11 cellular contexts compared by ENCODE assay signal in the genomic region with DNA sequence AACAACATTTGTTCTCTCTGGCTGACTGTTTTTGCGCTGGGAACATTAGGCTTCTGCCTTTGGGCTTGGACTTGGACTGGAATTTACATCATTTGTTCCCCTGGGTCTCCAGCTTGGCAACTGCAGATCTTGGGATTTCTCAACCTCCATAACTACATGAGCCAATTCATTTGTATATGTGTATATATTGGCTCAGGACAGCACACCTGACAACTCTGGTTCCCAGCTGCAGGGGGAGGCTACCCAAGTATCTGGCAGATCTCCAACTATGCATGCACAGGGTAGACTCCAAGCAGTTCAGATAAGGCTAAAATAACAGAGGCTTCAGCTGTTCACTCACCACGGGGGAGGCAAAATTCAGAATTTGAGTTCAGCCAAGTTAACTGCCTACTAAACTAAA. TPM values are rescaled to one million over a fixed set of nuclear protein-coding genes. Genes with fewer than 3 reads are reported as not detected.
A peak's percentile ranks its signal among the peaks of the same experiment; 100 is the strongest.
DNase-seq lines count a peak whose midpoint lies in the region; ATAC-seq, FAIRE-seq and TF ChIP-seq lines count a peak whose summit lies in the region.
"Had no signal": no experiment of that assay in that cellular context is flagged by ENCODE, and none has a peak within 500 bp of the region (broad histone marks: within the 10 kb centered on the region; RNA-seq: fewer than 3 reads in every experiment).

No MANE protein-coding gene starts in this region.

- intact Hi-C loops in activated T-helper 1 cell treated with anti-CD3 and anti-CD28 coated beads, Interleukin-12 subunit alpha, Interleukin-12 subunit beta, Interleukin-2, Interleukin-4 antibody, amounts not matched to agents 30 ng/mL and 10 ng/mL and 1 ng/mL, durations not matched to agents 14 hours and 24 hours and 36 hours (cut with micrococcal nuclease), result no loop called here

- DNase-seq in EH (ENCODE audit: low read depth), result peak; percentile 22
- peak; percentile 57 for DNase-seq in RCC 7860 (ENCODE audit: low spot score)
- peak; percentile 95 for DNase-seq in fibroblast of gingiva (ENCODE audit: low read depth)
- DNase-seq in osteoblast (ENCODE audit: insufficient read length, low spot score, missing footprints), result peak; percentile 50
- no peak for DNase-seq in activated gamma-delta T cell (lab: John Stamatoyannopoulos, UW)
- no peak for DNase-seq in activated T-helper 1 cell treated with anti-CD3 and anti-CD28 coated beads, Interleukin-12 subunit alpha, Interleukin-12 subunit beta, Interleukin-2, Interleukin-4 antibody, amounts not matched to agents 30 ng/mL and 10 ng/mL and 1 ng/mL, durations not matched to agents 14 hours and 24 hours and 36 hours (ENCODE audit: low spot score)
- DNase-seq: effector memory CD8-positive, alpha-beta T cell; EL; natural killer cell had no signal

- no peak overlapping the region for H2AFZ ChIP-seq in osteoblast (ENCODE audit: low read length)

- H3K4me3 Mint-ChIP-seq in activated T-helper 1 cell treated with anti-CD3 and anti-CD28 coated beads, Interleukin-12 subunit alpha, Interleukin-12 subunit beta, Interleukin-2, Interleukin-4 antibody, amounts not matched to agents 30 ng/mL and 10 ng/mL and 1 ng/mL, durations not matched to agents 14 hours and 24 hours and 36 hours, result no peak overlapping the region
- H3K4me3 Mint-ChIP-seq: effector memory CD8-positive, alpha-beta T cell; natural killer cell had no signal

- no peaks in the 10 kb centered on the region for H3K9me3 ChIP-seq in osteoblast (ENCODE audit: low read depth, low read length)

- ATAC-seq in GM19395 (IDR thresholded peaks at IDR 0.05; ENCODE audit: unreplicated experiment), result no peak
- ATAC-seq in HG02610 (IDR thresholded peaks at IDR 0.05; ENCODE audit: unreplicated experiment), result no peak
- ATAC-seq: effector memory CD8-positive, alpha-beta T cell; natural killer cell had no signal

- peaks cover 1% of the 10 kb centered on the region for H3K27me3 Mint-ChIP-seq in activated T-helper 1 cell treated with anti-CD3 and anti-CD28 coated beads, Interleukin-12 subunit alpha, Interleukin-12 subunit beta, Interleukin-2, Interleukin-4 antibody, amounts not matched to agents 30 ng/mL and 10 ng/mL and 1 ng/mL, durations not matched to agents 14 hours and 24 hours and 36 hours (ENCODE audit: insufficient read depth)

- H3K4me1 Mint-ChIP-seq in activated T-helper 1 cell treated with anti-CD3 and anti-CD28 coated beads, Interleukin-12 subunit alpha, Interleukin-12 subunit beta, Interleukin-2, Interleukin-4 antibody, amounts not matched to agents 30 ng/mL and 10 ng/mL and 1 ng/mL, durations not matched to agents 14 hours and 24 hours and 36 hours (ENCODE audit: low read depth), result peaks cover 25% of the 10 kb centered on the region
- H3K4me1 Mint-ChIP-seq: natural killer cell had no signal

- TF ChIP-seq CTCF in osteoblast (IDR thresholded peaks at IDR 0.05; ENCODE audit: extremely low read depth, low read depth, low read length), result no peak

- peaks cover 38% of the 10 kb centered on the region for H3K4me1 ChIP-seq in osteoblast (ENCODE audit: insufficient read depth, low read length)

- peaks cover 5% of the 10 kb centered on the region for H3K9me3 Mint-ChIP-seq in activated T-helper 1 cell treated with anti-CD3 and anti-CD28 coated beads, Interleukin-12 subunit alpha, Interleukin-12 subunit beta, Interleukin-2, Interleukin-4 antibody, amounts not matched to agents 30 ng/mL and 10 ng/mL and 1 ng/mL, durations not matched to agents 14 hours and 24 hours and 36 hours
- H3K9me3 Mint-ChIP-seq: effector memory CD8-positive, alpha-beta T cell; natural killer cell had no signal

- no peaks in the 10 kb centered on the region for H3K27me3 ChIP-seq in osteoblast (ENCODE audit: insufficient read depth, low read length)

- H3K27ac Mint-ChIP-seq in activated T-helper 1 cell treated with anti-CD3 and anti-CD28 coated beads, Interleukin-12 subunit alpha, Interleukin-12 subunit beta, Interleukin-2, Interleukin-4 antibody, amounts not matched to agents 30 ng/mL and 10 ng/mL and 1 ng/mL, durations not matched to agents 14 hours and 24 hours and 36 hours, result no peak overlapping the region
- H3K27ac Mint-ChIP-seq: effector memory CD8-positive, alpha-beta T cell; natural killer cell had no signal

- H3K36me3 ChIP-seq in osteoblast (ENCODE audit: insufficient read depth, low read length), result no peaks in the 10 kb centered on the region

- H3K36me3 Mint-ChIP-seq in activated T-helper 1 cell treated with anti-CD3 and anti-CD28 coated beads, Interleukin-12 subunit alpha, Interleukin-12 subunit beta, Interleukin-2, Interleukin-4 antibody, amounts not matched to agents 30 ng/mL and 10 ng/mL and 1 ng/mL, durations not matched to agents 14 hours and 24 hours and 36 hours (ENCODE audit: low read depth), result no peaks in the 10 kb centered on the region
- H3K36me3 Mint-ChIP-seq: natural killer cell had no signal

- no peaks in the 10 kb centered on the region for H4K20me1 ChIP-seq in osteoblast (ENCODE audit: insufficient read depth, low read length)

- no peak for FAIRE-seq in RCC 7860 (lab: Jason Lieb, UNC)

- no peak overlapping the region for H3K4me3 ChIP-seq in osteoblast (ENCODE audit: insufficient read depth, low read length)

- peak overlapping the region; percentile 36 for H3K4me2 ChIP-seq in osteoblast (ENCODE audit: insufficient read depth, low read length)

- H3K27ac ChIP-seq in osteoblast (ENCODE audit: low read depth, low read length), result peak overlapping the region; percentile 83

- no peaks in the 10 kb centered on the region for H3K79me2 ChIP-seq in osteoblast (ENCODE audit: insufficient read depth, low read length)

RNA-seq across cellular contexts. Expression of a gene that starts 31.6 kb away (rescaled TPM):
- total RNA-seq in osteoblast, result 1.8 and 5.3 TPM in 2 replicates
- total RNA-seq in activated T-helper 1 cell treated with anti-CD3 and anti-CD28 coated beads, Interleukin-12 subunit alpha, Interleukin-12 subunit beta, Interleukin-2, Interleukin-4 antibody, amounts not matched to agents 30 ng/mL and 10 ng/mL and 1 ng/mL, durations not matched to agents 14 hours and 24 hours and 36 hours, result 0.26 and 0.32 TPM in 2 replicates

Comparison
In these comparisons a context has a peak if more than half of its experiments do, and no peak if none do; other contexts are left out.
1. DNase-seq: peak in EH (single experiment), RCC 7860 (single experiment), fibroblast of gingiva (single experiment) and osteoblast (single experiment); none in activated gamma-delta T cell (single experiment) and activated T-helper 1 cell treated with anti-CD3 and anti-CD28 coated beads, Interleukin-12 subunit alpha, Interleukin-12 subunit beta, Interleukin-2, Interleukin-4 antibody, amounts not matched to agents 30 ng/mL and 10 ng/mL and 1 ng/mL, durations not matched to agents 14 hours and 24 hours and 36 hours (single experiment).